8 cellular contexts compared by ENCODE assay signal in the genomic region with DNA sequence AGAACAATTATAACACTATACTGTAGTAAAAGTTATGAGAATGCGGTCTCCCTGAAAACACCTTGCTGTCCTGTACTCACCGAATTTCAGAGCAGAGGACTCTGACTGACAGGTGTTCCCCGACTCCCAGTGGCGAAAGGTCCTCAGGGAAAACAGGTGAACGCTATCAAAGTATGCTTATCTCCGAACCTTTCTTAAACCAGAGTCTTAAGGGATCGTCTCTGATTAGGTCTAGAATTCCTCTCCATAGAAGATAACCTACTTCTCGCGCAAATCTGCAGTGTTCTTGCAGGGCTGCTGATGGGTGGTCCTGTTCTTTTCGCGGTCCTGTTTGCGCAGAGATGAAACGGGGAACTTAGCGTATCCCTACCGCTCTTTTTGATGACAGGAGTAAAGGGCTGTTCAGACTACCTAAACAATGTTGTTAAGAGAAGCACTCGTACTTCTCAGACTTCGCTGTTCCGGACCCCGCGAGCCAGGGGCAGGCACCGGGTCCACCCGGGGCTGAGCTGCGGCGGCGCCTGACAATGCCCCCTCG. TPM values are rescaled to one million over a fixed set of nuclear protein-coding genes. Genes with fewer than 3 reads are reported as not detected.
DNase-seq lines count a peak whose midpoint lies in the region; ATAC-seq and TF ChIP-seq lines count a peak whose summit lies in the region.

No MANE protein-coding gene starts in this region.

- H3K27ac ChIP-seq in RWPE2 (ENCODE audit: poor library complexity, severe bottlenecking) (peak overlapping the region; percentile 77), upper lobe of left lung (peak overlapping the region; percentile 94 to 99 (median 96))

- peak overlapping the region; percentile 61 for H3K27ac Mint-ChIP-seq in dendritic cell treated with granulocyte-macrophage colony-stimulating factor and Interleukin-4, amounts not matched to agents 40 ng/mL and 50 ng/mL, for 4 days

- H3K27me3 ChIP-seq in RWPE2 (ENCODE audit: insufficient read depth, poor library complexity, severe bottlenecking) (no peaks in the 10 kb centered on the region), mononuclear cell (ENCODE audit: insufficient read depth, low read length) (peaks cover 34% of the 10 kb centered on the region), upper lobe of left lung (peaks cover 0 to 3% (median 0%) of the 10 kb centered on the region in 4 donors)

- intact Hi-C loops in dendritic cell treated with granulocyte-macrophage colony-stimulating factor and Interleukin-4, amounts not matched to agents 40 ng/mL and 50 ng/mL, for 4 days (cut with micrococcal nuclease): no loop called here

- no peaks in the 10 kb centered on the region for H3K36me3 ChIP-seq in RWPE2 (ENCODE audit: low read depth)
- H3K36me3 ChIP-seq in upper lobe of left lung: no peaks in the 10 kb centered on the region

- no peak for TF ChIP-seq POLR2A in upper lobe of left lung (IDR thresholded peaks at IDR 0.05)

- no peaks in the 10 kb centered on the region for H3K9me3 ChIP-seq in RWPE2 (ENCODE audit: severe bottlenecking)
- H3K9me3 ChIP-seq in mononuclear cell (ENCODE audit: low read depth, low read length): no peaks in the 10 kb centered on the region
- no peaks in the 10 kb centered on the region for H3K9me3 ChIP-seq in upper lobe of left lung

- H3K4me3 ChIP-seq in RWPE2 (ENCODE audit: severe bottlenecking): peak overlapping the region; percentile 97
- peak overlapping the region; percentile 55 for H3K4me3 ChIP-seq in mononuclear cell (ENCODE audit: low read length)
- peak overlapping the region; percentile 31 to 87 (median 78) for H3K4me3 ChIP-seq in upper lobe of left lung

- H3K36me3 Mint-ChIP-seq in dendritic cell treated with granulocyte-macrophage colony-stimulating factor and Interleukin-4, amounts not matched to agents 40 ng/mL and 50 ng/mL, for 4 days (ENCODE audit: low read depth): no peaks in the 10 kb centered on the region

- TF ChIP-seq EP300 in upper lobe of left lung (IDR thresholded peaks at IDR 0.05): no peak

- TF ChIP-seq CTCF in RWPE2 (IDR thresholded peaks at IDR 0.05; ENCODE audit: poor library complexity, severe bottlenecking) (no peak), upper lobe of left lung (IDR thresholded peaks at IDR 0.05) (no peak)

- H3K9me3 Mint-ChIP-seq in dendritic cell treated with granulocyte-macrophage colony-stimulating factor and Interleukin-4, amounts not matched to agents 40 ng/mL and 50 ng/mL, for 4 days: no peaks in the 10 kb centered on the region

- WGBS in upper lobe of left lung, 2 donors: 1% methylated on average over 21 to 26 of the region's 26 CpGs

- H3K4me1 ChIP-seq in RWPE2 (ENCODE audit: insufficient read depth, poor library complexity, severe bottlenecking) (peaks cover 29% of the 10 kb centered on the region), mononuclear cell (ENCODE audit: insufficient read depth, low read length) (peaks cover 30% of the 10 kb centered on the region), upper lobe of left lung (peaks cover 26 to 34% (median 31%) of the 10 kb centered on the region in 4 donors)

- peaks cover 43% of the 10 kb centered on the region for H3K27me3 Mint-ChIP-seq in dendritic cell treated with granulocyte-macrophage colony-stimulating factor and Interleukin-4, amounts not matched to agents 40 ng/mL and 50 ng/mL, for 4 days

- ATAC-seq in GM18868 (IDR thresholded peaks at IDR 0.05; ENCODE audit: unreplicated experiment) (peak; percentile 18), HG03097 (IDR thresholded peaks at IDR 0.05; ENCODE audit: low FRiP score, unreplicated experiment) (peak; percentile 9), RWPE2 (ENCODE audit: low read depth) (no peak), upper lobe of left lung (ENCODE audit: low FRiP score in 2 of 2) (no peak)

- peaks cover 23% of the 10 kb centered on the region for H3K4me1 Mint-ChIP-seq in dendritic cell treated with granulocyte-macrophage colony-stimulating factor and Interleukin-4, amounts not matched to agents 40 ng/mL and 50 ng/mL, for 4 days (ENCODE audit: low read depth)

- H3K4me3 Mint-ChIP-seq in dendritic cell treated with granulocyte-macrophage colony-stimulating factor and Interleukin-4, amounts not matched to agents 40 ng/mL and 50 ng/mL, for 4 days: peak overlapping the region; percentile 71

- DNase-seq in CD1c-positive myeloid dendritic cell (ENCODE audit: extremely low spot score) (peak; percentile 10), RWPE2 (ENCODE audit: low spot score) (no peak), upper lobe of left lung (no peak), NCI-H2227 (lab: John Stamatoyannopoulos, UW; ENCODE audit: unreplicated experiment) (no peak)

RNA-seq across cellular contexts. Expression of gene ZMYND11, which starts 1.0 kb away (rescaled TPM):
- total RNA-seq in mononuclear cell (18.1 TPM), upper lobe of left lung (10 to 100 TPM; 46.1 to 76.5 (median 63.4) TPM)

Comparison
In these comparisons a context has a peak if more than half of its experiments do, and no peak if none do; other contexts are left out.
1. ATAC-seq: peak in GM18868 (single experiment) and HG03097 (single experiment); none in RWPE2 (single experiment) and upper lobe of left lung (0 of 2).
2. Peak in every context shown above with its lines, with median percentiles within 50 percentile points of each other: H3K4me3 ChIP-seq.